1 cellular context compared by ENCODE assay signal in the genomic region with DNA sequence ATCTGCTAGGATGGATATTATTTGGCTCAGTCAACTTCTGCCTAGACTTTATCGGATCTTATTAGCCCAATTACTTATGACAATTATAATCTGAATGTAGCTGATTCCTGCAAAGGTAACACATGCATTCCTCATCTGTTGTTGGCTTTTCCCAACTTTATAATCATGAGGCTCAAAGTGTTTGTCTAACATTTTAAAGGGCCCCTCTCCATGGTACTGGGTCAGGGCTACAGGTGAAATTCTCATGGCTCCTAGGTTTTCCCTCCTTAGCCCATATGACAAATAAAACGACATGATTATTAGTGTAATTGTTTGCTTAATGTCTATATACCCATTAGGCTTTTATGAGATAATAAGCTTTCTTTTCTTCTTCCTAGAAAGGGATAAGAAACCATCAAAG.
TF ChIP-seq lines count a peak whose summit lies in the region.

No MANE protein-coding gene starts in this region.

TF ChIP-seq in GM23338, 12 proteins besides CTCF, POLR2A, EP300 and RAD21 (continued from another document):
- TF ChIP-seq REST (IDR thresholded peaks at IDR 0.05; ENCODE audit: unreplicated experiment): peak; percentile 42
- no peak for TF ChIP-seq STAT1 (IDR thresholded peaks at IDR 0.05; ENCODE audit: unreplicated experiment)
